In genomic region chr14:90500665-90501370, GRCh38 we compare ENCODE assay signal across 2 cellular contexts.
TF ChIP-seq lines count a peak whose summit lies in the region.

No MANE protein-coding gene starts in this region.

TF ChIP-seq in GM23338, 12 proteins besides CTCF, POLR2A, EP300 and RAD21 (continued from another document):
- TF ChIP-seq, protein P1, sequence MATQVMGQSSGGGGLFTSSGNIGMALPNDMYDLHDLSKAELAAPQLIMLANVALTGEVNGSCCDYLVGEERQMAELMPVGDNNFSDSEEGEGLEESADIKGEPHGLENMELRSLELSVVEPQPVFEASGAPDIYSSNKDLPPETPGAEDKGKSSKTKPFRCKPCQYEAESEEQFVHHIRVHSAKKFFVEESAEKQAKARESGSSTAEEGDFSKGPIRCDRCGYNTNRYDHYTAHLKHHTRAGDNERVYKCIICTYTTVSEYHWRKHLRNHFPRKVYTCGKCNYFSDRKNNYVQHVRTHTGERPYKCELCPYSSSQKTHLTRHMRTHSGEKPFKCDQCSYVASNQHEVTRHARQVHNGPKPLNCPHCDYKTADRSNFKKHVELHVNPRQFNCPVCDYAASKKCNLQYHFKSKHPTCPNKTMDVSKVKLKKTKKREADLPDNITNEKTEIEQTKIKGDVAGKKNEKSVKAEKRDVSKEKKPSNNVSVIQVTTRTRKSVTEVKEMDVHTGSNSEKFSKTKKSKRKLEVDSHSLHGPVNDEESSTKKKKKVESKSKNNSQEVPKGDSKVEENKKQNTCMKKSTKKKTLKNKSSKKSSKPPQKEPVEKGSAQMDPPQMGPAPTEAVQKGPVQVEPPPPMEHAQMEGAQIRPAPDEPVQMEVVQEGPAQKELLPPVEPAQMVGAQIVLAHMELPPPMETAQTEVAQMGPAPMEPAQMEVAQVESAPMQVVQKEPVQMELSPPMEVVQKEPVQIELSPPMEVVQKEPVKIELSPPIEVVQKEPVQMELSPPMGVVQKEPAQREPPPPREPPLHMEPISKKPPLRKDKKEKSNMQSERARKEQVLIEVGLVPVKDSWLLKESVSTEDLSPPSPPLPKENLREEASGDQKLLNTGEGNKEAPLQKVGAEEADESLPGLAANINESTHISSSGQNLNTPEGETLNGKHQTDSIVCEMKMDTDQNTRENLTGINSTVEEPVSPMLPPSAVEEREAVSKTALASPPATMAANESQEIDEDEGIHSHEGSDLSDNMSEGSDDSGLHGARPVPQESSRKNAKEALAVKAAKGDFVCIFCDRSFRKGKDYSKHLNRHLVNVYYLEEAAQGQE (IDR thresholded peaks at IDR 0.05; ENCODE audit: unreplicated experiment): peak; percentile 49

TF ChIP-seq in HepG2, 621 proteins besides CTCF, POLR2A, EP300 and RAD21 (continued from another document and continues in another):
- peak; percentile 71 for TF ChIP-seq GATAD1 (CRISPR knock-in tag; IDR thresholded peaks at IDR 0.05)
- TF ChIP-seq ATRX (CRISPR knock-in tag; IDR thresholded peaks at IDR 0.05; ENCODE audit: borderline replicate concordance): no peak
- TF ChIP-seq, protein P2, sequence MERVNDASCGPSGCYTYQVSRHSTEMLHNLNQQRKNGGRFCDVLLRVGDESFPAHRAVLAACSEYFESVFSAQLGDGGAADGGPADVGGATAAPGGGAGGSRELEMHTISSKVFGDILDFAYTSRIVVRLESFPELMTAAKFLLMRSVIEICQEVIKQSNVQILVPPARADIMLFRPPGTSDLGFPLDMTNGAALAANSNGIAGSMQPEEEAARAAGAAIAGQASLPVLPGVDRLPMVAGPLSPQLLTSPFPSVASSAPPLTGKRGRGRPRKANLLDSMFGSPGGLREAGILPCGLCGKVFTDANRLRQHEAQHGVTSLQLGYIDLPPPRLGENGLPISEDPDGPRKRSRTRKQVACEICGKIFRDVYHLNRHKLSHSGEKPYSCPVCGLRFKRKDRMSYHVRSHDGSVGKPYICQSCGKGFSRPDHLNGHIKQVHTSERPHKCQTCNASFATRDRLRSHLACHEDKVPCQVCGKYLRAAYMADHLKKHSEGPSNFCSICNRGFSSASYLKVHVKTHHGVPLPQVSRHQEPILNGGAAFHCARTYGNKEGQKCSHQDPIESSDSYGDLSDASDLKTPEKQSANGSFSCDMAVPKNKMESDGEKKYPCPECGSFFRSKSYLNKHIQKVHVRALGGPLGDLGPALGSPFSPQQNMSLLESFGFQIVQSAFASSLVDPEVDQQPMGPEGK (CRISPR knock-in tag; IDR thresholded peaks at IDR 0.05): peak; percentile 56; the same call in 1 of the 2 replicates
- no peak for TF ChIP-seq HNF4G (IDR thresholded peaks at IDR 0.05; ENCODE audit: borderline replicate concordance, low read depth, low read length)
- no peak for TF ChIP-seq HNF4G (CRISPR knock-in tag; IDR thresholded peaks at IDR 0.05; ENCODE audit: borderline replicate concordance, low read depth)
- TF ChIP-seq MAX (IDR thresholded peaks at IDR 0.05): peak; percentile 47; the same call in 1 of the 2 replicates
- TF ChIP-seq ERF (CRISPR knock-in tag; IDR thresholded peaks at IDR 0.05): peak; percentile 66; the same call in 1 of the 2 replicates
- TF ChIP-seq POLR2G (IDR thresholded peaks at IDR 0.05; ENCODE audit: low read depth, low read length): peak; percentile 54
- TF ChIP-seq DRAP1 (CRISPR knock-in tag; IDR thresholded peaks at IDR 0.05): 0 out of 2 replicates have a peak, but pooled peaks have one; percentile 34
- peak; percentile 95 for TF ChIP-seq ETV5 (CRISPR knock-in tag; IDR thresholded peaks at IDR 0.05; ENCODE audit: borderline replicate concordance)
- TF ChIP-seq, protein P3, sequence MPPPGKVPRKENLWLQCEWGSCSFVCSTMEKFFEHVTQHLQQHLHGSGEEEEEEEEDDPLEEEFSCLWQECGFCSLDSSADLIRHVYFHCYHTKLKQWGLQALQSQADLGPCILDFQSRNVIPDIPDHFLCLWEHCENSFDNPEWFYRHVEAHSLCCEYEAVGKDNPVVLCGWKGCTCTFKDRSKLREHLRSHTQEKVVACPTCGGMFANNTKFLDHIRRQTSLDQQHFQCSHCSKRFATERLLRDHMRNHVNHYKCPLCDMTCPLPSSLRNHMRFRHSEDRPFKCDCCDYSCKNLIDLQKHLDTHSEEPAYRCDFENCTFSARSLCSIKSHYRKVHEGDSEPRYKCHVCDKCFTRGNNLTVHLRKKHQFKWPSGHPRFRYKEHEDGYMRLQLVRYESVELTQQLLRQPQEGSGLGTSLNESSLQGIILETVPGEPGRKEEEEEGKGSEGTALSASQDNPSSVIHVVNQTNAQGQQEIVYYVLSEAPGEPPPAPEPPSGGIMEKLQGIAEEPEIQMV (CRISPR knock-in tag; IDR thresholded peaks at IDR 0.05; ENCODE audit: low read depth): no peak
- TF ChIP-seq MIER2 (CRISPR knock-in tag; IDR thresholded peaks at IDR 0.05): peak; percentile 75
- TF ChIP-seq, protein P4, sequence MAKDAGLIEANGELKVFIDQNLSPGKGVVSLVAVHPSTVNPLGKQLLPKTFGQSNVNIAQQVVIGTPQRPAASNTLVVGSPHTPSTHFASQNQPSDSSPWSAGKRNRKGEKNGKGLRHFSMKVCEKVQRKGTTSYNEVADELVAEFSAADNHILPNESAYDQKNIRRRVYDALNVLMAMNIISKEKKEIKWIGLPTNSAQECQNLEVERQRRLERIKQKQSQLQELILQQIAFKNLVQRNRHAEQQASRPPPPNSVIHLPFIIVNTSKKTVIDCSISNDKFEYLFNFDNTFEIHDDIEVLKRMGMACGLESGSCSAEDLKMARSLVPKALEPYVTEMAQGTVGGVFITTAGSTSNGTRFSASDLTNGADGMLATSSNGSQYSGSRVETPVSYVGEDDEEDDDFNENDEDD (CRISPR knock-in tag; IDR thresholded peaks at IDR 0.05; ENCODE audit: borderline replicate concordance): peak; percentile 19; the same call in 1 of the 2 replicates
- peak; percentile 53; the same call in 1 of the 2 replicates for TF ChIP-seq NFE2 (CRISPR knock-in tag; IDR thresholded peaks at IDR 0.05)
- TF ChIP-seq REL (CRISPR knock-in tag; conservative IDR thresholded peaks at IDR 0.05): no peak
- no peak for TF ChIP-seq ZNF543 (CRISPR knock-in tag; IDR thresholded peaks at IDR 0.05)
- TF ChIP-seq MAZ (IDR thresholded peaks at IDR 0.05; ENCODE audit: borderline replicate concordance, low read depth, low read length): no peak
- TF ChIP-seq MAZ (CRISPR knock-in tag; IDR thresholded peaks at IDR 0.05; ENCODE audit: low read depth): peak; percentile 60; the same call in 1 of the 2 replicates
- no peak for TF ChIP-seq ZNF282 (IDR thresholded peaks at IDR 0.05; ENCODE audit: partially characterized antibody)
- no peak for TF ChIP-seq BATF2 (CRISPR knock-in tag; IDR thresholded peaks at IDR 0.05)
- TF ChIP-seq CREB1 (IDR thresholded peaks at IDR 0.05): no peak
- TF ChIP-seq CREB1 (CRISPR knock-in tag; IDR thresholded peaks at IDR 0.05): no peak
- no peak for TF ChIP-seq ZNF138 (CRISPR knock-in tag; IDR thresholded peaks at IDR 0.05; ENCODE audit: low read depth)
- TF ChIP-seq MLX (CRISPR knock-in tag; IDR thresholded peaks at IDR 0.05): no peak
- TF ChIP-seq GABPA (IDR thresholded peaks at IDR 0.05; ENCODE audit: low read depth, low read length): peak; percentile 90
- peak; percentile 95 for TF ChIP-seq GABPA (CRISPR knock-in tag; IDR thresholded peaks at IDR 0.05; ENCODE audit: low read depth)
- TF ChIP-seq HNRNPK (IDR thresholded peaks at IDR 0.05; ENCODE audit: low read depth, low read length, poor library complexity, severe bottlenecking): no peak
- TF ChIP-seq YEATS2 (CRISPR knock-in tag; IDR thresholded peaks at IDR 0.05; ENCODE audit: borderline replicate concordance): peak; percentile 57
- TF ChIP-seq, protein P5, sequence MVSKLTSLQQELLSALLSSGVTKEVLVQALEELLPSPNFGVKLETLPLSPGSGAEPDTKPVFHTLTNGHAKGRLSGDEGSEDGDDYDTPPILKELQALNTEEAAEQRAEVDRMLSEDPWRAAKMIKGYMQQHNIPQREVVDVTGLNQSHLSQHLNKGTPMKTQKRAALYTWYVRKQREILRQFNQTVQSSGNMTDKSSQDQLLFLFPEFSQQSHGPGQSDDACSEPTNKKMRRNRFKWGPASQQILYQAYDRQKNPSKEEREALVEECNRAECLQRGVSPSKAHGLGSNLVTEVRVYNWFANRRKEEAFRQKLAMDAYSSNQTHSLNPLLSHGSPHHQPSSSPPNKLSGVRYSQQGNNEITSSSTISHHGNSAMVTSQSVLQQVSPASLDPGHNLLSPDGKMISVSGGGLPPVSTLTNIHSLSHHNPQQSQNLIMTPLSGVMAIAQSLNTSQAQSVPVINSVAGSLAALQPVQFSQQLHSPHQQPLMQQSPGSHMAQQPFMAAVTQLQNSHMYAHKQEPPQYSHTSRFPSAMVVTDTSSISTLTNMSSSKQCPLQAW (CRISPR knock-in tag; IDR thresholded peaks at IDR 0.05): peak; percentile 39; the same call in 1 of the 2 replicates
- no peak for TF ChIP-seq SRSF9 (IDR thresholded peaks at IDR 0.05; ENCODE audit: borderline replicate concordance, insufficient read depth, low read depth, low read length, poor library complexity, severe bottlenecking)
- TF ChIP-seq NFRKB (IDR thresholded peaks at IDR 0.05): no peak
- TF ChIP-seq PAX8 (CRISPR knock-in tag; IDR thresholded peaks at IDR 0.05; ENCODE audit: borderline replicate concordance): no peak
- peak; percentile 62; the same call in 1 of the 2 replicates for TF ChIP-seq PITX1 (CRISPR knock-in tag; IDR thresholded peaks at IDR 0.05)
- peak; percentile 30; the same call in 1 of the 2 replicates for TF ChIP-seq STAG1 (CRISPR knock-in tag; IDR thresholded peaks at IDR 0.05)
- no peak for TF ChIP-seq NAIF1 (CRISPR knock-in tag; IDR thresholded peaks at IDR 0.05; ENCODE audit: borderline replicate concordance)
- peak; percentile 20; the same call in 1 of the 2 replicates for TF ChIP-seq ZBTB20 (CRISPR knock-in tag; IDR thresholded peaks at IDR 0.05; ENCODE audit: borderline replicate concordance, low read depth)
- TF ChIP-seq SOX5 (CRISPR knock-in tag; IDR thresholded peaks at IDR 0.05; ENCODE audit: borderline replicate concordance): no peak
- TF ChIP-seq, protein P6, sequence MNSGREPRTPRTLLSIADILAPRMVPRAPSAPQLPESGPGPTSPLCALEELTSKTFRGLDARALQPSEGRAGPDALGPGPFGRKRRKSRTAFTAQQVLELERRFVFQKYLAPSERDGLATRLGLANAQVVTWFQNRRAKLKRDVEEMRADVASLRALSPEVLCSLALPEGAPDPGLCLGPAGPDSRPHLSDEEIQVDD (CRISPR knock-in tag; IDR thresholded peaks at IDR 0.05; ENCODE audit: borderline replicate concordance): peak; percentile 16; the same call in 1 of the 2 replicates
- peak; percentile 38 for TF ChIP-seq TEAD3 (CRISPR knock-in tag; optimal IDR thresholded peaks at IDR 0.05; ENCODE audit: borderline replicate concordance)
- TF ChIP-seq FOXJ3 (CRISPR knock-in tag; IDR thresholded peaks at IDR 0.05; ENCODE audit: borderline replicate concordance): no peak
- TF ChIP-seq TP53 (CRISPR knock-in tag; conservative IDR thresholded peaks at IDR 0.05): no peak
- no peak for TF ChIP-seq SMYD3 (CRISPR knock-in tag; IDR thresholded peaks at IDR 0.05)
- TF ChIP-seq ZNF121 (CRISPR knock-in tag; IDR thresholded peaks at IDR 0.05): no peak
- peak; percentile 41 for TF ChIP-seq ELF3 (CRISPR knock-in tag; IDR thresholded peaks at IDR 0.05)
- TF ChIP-seq ZBTB42 (CRISPR knock-in tag; IDR thresholded peaks at IDR 0.05): no peak
- peak; percentile 88 for TF ChIP-seq ZNF292 (CRISPR knock-in tag; IDR thresholded peaks at IDR 0.05; ENCODE audit: borderline replicate concordance, low read depth)
- 0 out of 2 replicates have a peak, but pooled peaks have one; percentile 37 for TF ChIP-seq HOXA3 (CRISPR knock-in tag; IDR thresholded peaks at IDR 0.05)
- TF ChIP-seq CBFB (CRISPR knock-in tag; IDR thresholded peaks at IDR 0.05): 0 out of 2 replicates have a peak, but pooled peaks have one; percentile 30
- no peak; the same call in 1 of the 2 replicates for TF ChIP-seq ZNF691 (CRISPR knock-in tag; IDR thresholded peaks at IDR 0.05; ENCODE audit: borderline replicate concordance, low read depth)
- TF ChIP-seq, protein P7, sequence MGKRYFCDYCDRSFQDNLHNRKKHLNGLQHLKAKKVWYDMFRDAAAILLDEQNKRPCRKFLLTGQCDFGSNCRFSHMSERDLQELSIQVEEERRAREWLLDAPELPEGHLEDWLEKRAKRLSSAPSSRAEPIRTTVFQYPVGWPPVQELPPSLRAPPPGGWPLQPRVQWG (CRISPR knock-in tag; IDR thresholded peaks at IDR 0.05; ENCODE audit: borderline replicate concordance, low read depth): no peak
- TF ChIP-seq JUNB (CRISPR knock-in tag; IDR thresholded peaks at IDR 0.05; ENCODE audit: borderline replicate concordance): no peak
- peak; percentile 61; the same call in 1 of the 2 replicates for TF ChIP-seq THAP8 (CRISPR knock-in tag; IDR thresholded peaks at IDR 0.05; ENCODE audit: borderline replicate concordance)
